Comparison of ENCODE assay signal across 9 cellular contexts in the genomic region with DNA sequence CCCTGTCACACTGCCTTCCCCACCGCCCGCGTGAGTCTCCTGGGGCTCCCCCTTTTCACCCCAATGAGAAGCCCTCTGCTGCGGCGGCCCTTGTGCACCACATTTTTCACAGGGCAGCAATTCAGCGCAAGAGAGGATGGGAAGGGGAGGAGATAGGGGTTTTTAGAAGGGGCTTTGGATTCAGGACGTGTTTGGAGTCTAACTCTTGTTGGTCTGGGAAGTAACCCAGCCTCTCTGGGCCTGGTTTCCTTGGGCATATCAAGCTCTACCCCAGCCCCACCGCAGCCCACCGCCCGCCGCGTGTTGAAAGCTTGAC. TPM values are rescaled to one million over a fixed set of nuclear protein-coding genes. Genes with fewer than 3 reads are reported as not detected.
DNase-seq lines count a peak whose midpoint lies in the region; ATAC-seq, FAIRE-seq and TF ChIP-seq lines count a peak whose summit lies in the region.
"Had no signal": no experiment of that assay in that cellular context is flagged by ENCODE, and none has a peak within 500 bp of the region (broad histone marks: within the 10 kb centered on the region; RNA-seq: fewer than 3 reads in every experiment).

No MANE protein-coding gene starts in this region.

- H2BK5ac ChIP-seq in IMR-90 (ENCODE audit: low read depth, low read length, poor library complexity, severe bottlenecking): no peak overlapping the region

- H3K9ac ChIP-seq in IMR-90 (ENCODE audit: low read depth, low read length) (no peak overlapping the region), neural cell (ENCODE audit: low read length) (peak overlapping the region; percentile 78)

- TF ChIP-seq EP300 in neural cell (conservative IDR thresholded peaks at IDR 0.05; ENCODE audit: poor library complexity, severe bottlenecking): no peak

- CTCF ChIA-PET in IMR-90 (lab: Yijun Ruan, JAX): no interaction called here

- no peak for FAIRE-seq in frontal cortex (lab: Jason Lieb, UNC)

- dilution Hi-C loops in IMR-90 (cut with HindIII; ENCODE audit: low sequenced_read_pairs, unreplicated experiment): no loop called here

- H3K23ac ChIP-seq in IMR-90 (ENCODE audit: low read depth, low read length): no peak overlapping the region

- H3K4ac ChIP-seq in IMR-90 (ENCODE audit: low read depth, low read length): no peak overlapping the region

- ATAC-seq in IMR-90 (ENCODE audit: low read depth): no peak

- in situ Hi-C loops in IMR-90 (cut with MboI; ENCODE audit: low sequenced_read_pairs): no loop called here

- no peak overlapping the region for H3K56ac ChIP-seq in IMR-90 (ENCODE audit: extremely low read depth, insufficient read depth, low read length)

- H3K79me1 ChIP-seq in IMR-90 (ENCODE audit: low read depth in 1 of 2, low read length in 2 of 2): no peaks in the 10 kb centered on the region

- no peak overlapping the region for H4K91ac ChIP-seq in IMR-90 (ENCODE audit: insufficient read depth, low read depth, low read length)

- H4K8ac ChIP-seq in IMR-90 (ENCODE audit: low read depth in 2 of 2, low read length in 2 of 2): no peak overlapping the region

- no CpG with 5 or more reads among the region's 12 CpGs for WGBS in IMR-90 (ENCODE audit: extremely low coverage in 2 of 2, insufficient read length in 1 of 2), 2 experiments

- H2AK9ac ChIP-seq in IMR-90 (replicated peaks; ENCODE audit: low read depth, low read length, poor library complexity): peak overlapping the region; percentile 78

- H2AFZ ChIP-seq in IMR-90 (replicated peaks; ENCODE audit: low read length, poor library complexity) (peak overlapping the region; percentile 84), neural cell (ENCODE audit: low read depth, low read length) (no peak overlapping the region)

- H3K4me1 ChIP-seq in IMR-90 (ENCODE audit: control insufficient read depth, insufficient read depth, low read length): peaks cover 2% of the 10 kb centered on the region

- no peak overlapping the region for H2BK120ac ChIP-seq in IMR-90 (ENCODE audit: low read depth, low read length)

- TF ChIP-seq RAD21 in IMR-90 (IDR thresholded peaks at IDR 0.05; ENCODE audit: low read length): no peak
- TF ChIP-seq RAD21 in neural cell (conservative IDR thresholded peaks at IDR 0.05): no peak

- POLR2A ChIA-PET in IMR-90 (lab: Charles Lee; ENCODE audit: unreplicated experiment): no interaction called here

- H3F3A ChIP-seq in neural cell (ENCODE audit: insufficient read depth, low read length, poor library complexity, severe bottlenecking): no peaks in the 10 kb centered on the region

- H3K14ac ChIP-seq in IMR-90 (replicated peaks; ENCODE audit: low read depth, low read length): no peak overlapping the region

- H3K4me2 ChIP-seq in IMR-90 (ENCODE audit: low read depth, low read length): peak overlapping the region; percentile 99
- H3K4me2 ChIP-seq in neural cell (ENCODE audit: low read length): no peak overlapping the region

- H3K79me2 ChIP-seq in neural cell (replicated peaks; ENCODE audit: insufficient read depth, low read length): no peaks in the 10 kb centered on the region

- no peak for TF ChIP-seq CTCF in AG10803 (conservative IDR thresholded peaks at IDR 0.05; ENCODE audit: low read length)
- no peak for TF ChIP-seq CTCF in IMR-90 (conservative IDR thresholded peaks at IDR 0.05; ENCODE audit: low read depth, low read length)
- no peak for TF ChIP-seq CTCF in dorsolateral prefrontal cortex (IDR thresholded peaks at IDR 0.05 in 54 of 56, conservative IDR thresholded peaks at IDR 0.05 in 2 of 56; ENCODE audit: low read depth in 1 of 56, partially characterized antibody in 56 of 56)
- TF ChIP-seq CTCF in neural cell (IDR thresholded peaks at IDR 0.05; ENCODE audit: poor library complexity, severe bottlenecking): no peak

- no peaks in the 10 kb centered on the region for H3K9me2 ChIP-seq in neural cell (ENCODE audit: insufficient read depth, low read length)

- H3K27me3 ChIP-seq in IMR-90 (ENCODE audit: control insufficient read depth, insufficient read depth, low read length): peaks cover 57% of the 10 kb centered on the region
- no peaks in the 10 kb centered on the region for H3K27me3 ChIP-seq in dorsolateral prefrontal cortex
- peaks cover 13% of the 10 kb centered on the region for H3K27me3 ChIP-seq in neural cell (ENCODE audit: insufficient read depth, low read depth, low read length)

- BruUV-seq in IMR-90 (replicated peaks; lab: Mats Ljungman, UMichigan): no TSS peak

- DNase-seq in AG10803 (ENCODE audit: low read depth) (no peak), IMR-90 (no peak), dorsolateral prefrontal cortex (peak in 1 of 10 donors; percentile 11), frontal cortex (ENCODE audit: low spot score in 2 of 2) (no peak), NCI-H226 (no peak), NCI-H2107 treated with DMSO at 0.1 percent for 48 hours (lab: John Stamatoyannopoulos, UW; ENCODE audit: unreplicated experiment) (no peak)
- no peak for DNase-seq in activated effector memory CD4-positive, alpha-beta T cell treated with anti-CD3 and anti-CD28 coated beads, Interleukin-2, amount 50 U/mL, for 16 hours
- DNase-seq: cerebellar nuclear complex had no signal

- H4K5ac ChIP-seq in IMR-90 (ENCODE audit: low read depth, low read length): no peak overlapping the region

- H4K20me1 ChIP-seq in IMR-90 (ENCODE audit: insufficient read depth, low read length) (no peaks in the 10 kb centered on the region), neural cell (ENCODE audit: insufficient read depth) (no peaks in the 10 kb centered on the region)

- peak overlapping the region; percentile 39 for H3K4me3 ChIP-seq in AG10803 (ENCODE audit: low read length)
- peak overlapping the region; percentile 60 for H3K4me3 ChIP-seq in IMR-90 (ENCODE audit: insufficient read depth, low read depth, low read length)
- H3K4me3 ChIP-seq in dorsolateral prefrontal cortex: peak overlapping the region; percentile 41 to 95 (median 85)
- peak overlapping the region; percentile 85 for H3K4me3 ChIP-seq in neural cell (ENCODE audit: low read length)

- H2AK5ac ChIP-seq in IMR-90 (ENCODE audit: low read depth, low read length): no peak overlapping the region

- H3K36me3 ChIP-seq in IMR-90 (ENCODE audit: control insufficient read depth, insufficient read depth, low read length) (no peaks in the 10 kb centered on the region), neural cell (ENCODE audit: insufficient read depth, low read length) (no peaks in the 10 kb centered on the region)

- no peak overlapping the region for H3K18ac ChIP-seq in IMR-90 (ENCODE audit: low read depth, low read length)

- H2BK20ac ChIP-seq in IMR-90 (ENCODE audit: low read depth, low read length): no peak overlapping the region

- TF ChIP-seq POLR2A in IMR-90 (IDR thresholded peaks at IDR 0.05; ENCODE audit: low read depth, low read length): no peak

- H3K9me3 ChIP-seq in IMR-90 (ENCODE audit: control insufficient read depth, insufficient read depth, low read length) (peaks cover 3% of the 10 kb centered on the region), neural cell (ENCODE audit: low read length) (no peaks in the 10 kb centered on the region)

- intact Hi-C loops in IMR-90 (cut with micrococcal nuclease): no loop called here
- intact Hi-C loops in dorsolateral prefrontal cortex (cut with DNase I): no loop called here

- H3K27ac ChIP-seq in IMR-90 (ENCODE audit: insufficient read depth, low read length) (no peak overlapping the region), dorsolateral prefrontal cortex (peak overlapping the region in 58 of 59 donors; percentile 7 to 98 (median 95)), neural cell (ENCODE audit: low read length) (no peak overlapping the region)

- H3K9me1 ChIP-seq in IMR-90 (ENCODE audit: insufficient read depth, low read length): no peaks in the 10 kb centered on the region

- H2BK15ac ChIP-seq in IMR-90 (ENCODE audit: low read depth, low read length): no peak overlapping the region

TF ChIP-seq in IMR-90, 13 proteins besides CTCF, POLR2A, EP300 and RAD21 (continues in another document):
- TF ChIP-seq SMC3 (IDR thresholded peaks at IDR 0.05; ENCODE audit: low read depth, low read length) (no peak), MXI1 (IDR thresholded peaks at IDR 0.05; ENCODE audit: borderline replicate concordance, low read depth, low read length) (no peak)

TF ChIP-seq in neural cell, 6 proteins besides CTCF, POLR2A, EP300 and RAD21 (continues in another document):
- TF ChIP-seq POLR2AphosphoS5 (IDR thresholded peaks at IDR 0.05) (no peak), EZH2 (IDR thresholded peaks at IDR 0.05; ENCODE audit: borderline replicate concordance, insufficient read depth, low read length, poor library complexity, severe bottlenecking) (no peak), SMC3 (conservative IDR thresholded peaks at IDR 0.05; ENCODE audit: poor library complexity) (no peak), TAF1 (IDR thresholded peaks at IDR 0.05; ENCODE audit: low read depth) (no peak)

RNA-seq across cellular contexts. Expression of a gene that starts 0.7 kb away (rescaled TPM):
- total RNA-seq in IMR-90 (2012; rRNA removed) (under 0.01 TPM in 2 replicates), dorsolateral prefrontal cortex (10 to 100 TPM; 30.0 to 93.7 (median 67.0) TPM), frontal cortex (37.1 TPM)
- polyA plus RNA-seq in IMR-90 (2012; rRNA removed) (0.01 and 0.02 TPM in 2 replicates), neural cell (4.5 and 4.6 TPM in 2 replicates)
- polyA plus RNA-seq in IMR-90 (2012; cell fraction: cytosol; rRNA removed): 0.01 and 0.02 TPM in 2 replicates
- polyA plus RNA-seq in IMR-90 (2012; cell fraction: nucleus; rRNA removed; ENCODE audit: low replicate concordance): under 0.01 and 0.01 TPM in 2 replicates
- 13.6 and 16.6 TPM in 2 replicates for polyA minus RNA-seq in neural cell

RNA-seq across cellular contexts. Expression of a gene that starts 53.9 kb away (rescaled TPM):
- total RNA-seq in IMR-90 (2012; rRNA removed): 7.7 and 11.7 TPM in 2 replicates
- polyA plus RNA-seq in IMR-90 (2012; rRNA removed): 21.2 and 21.4 TPM in 2 replicates
- polyA plus RNA-seq in IMR-90 (2012; cell fraction: cytosol; rRNA removed): 13.5 and 26.4 TPM in 2 replicates
- polyA plus RNA-seq in IMR-90 (2012; cell fraction: nucleus; rRNA removed; ENCODE audit: low replicate concordance): 6.8 and 7.7 TPM in 2 replicates
- total RNA-seq in dorsolateral prefrontal cortex: 1 to 10 TPM; 1.4 to 7.5 (median 3.3) TPM
- 0.79 and 2.0 TPM in 2 replicates for polyA plus RNA-seq in neural cell
- polyA minus RNA-seq in neural cell: 0.73 and 0.93 TPM in 2 replicates
- 1.6 TPM for total RNA-seq in frontal cortex

RNA-seq across cellular contexts. Expression of a gene that starts 57.2 kb away (rescaled TPM):
- not detected in 2 replicates for total RNA-seq in IMR-90 (2012; rRNA removed)
- not detected in 2 replicates for polyA plus RNA-seq in IMR-90 (2012; rRNA removed)
- polyA plus RNA-seq in IMR-90 (2012; cell fraction: cytosol; rRNA removed): not detected in 2 replicates
- not detected in 2 replicates for polyA plus RNA-seq in IMR-90 (2012; cell fraction: nucleus; rRNA removed; ENCODE audit: low replicate concordance)
- total RNA-seq in dorsolateral prefrontal cortex: not detected
- not detected in 2 replicates for polyA plus RNA-seq in neural cell
- not detected in 2 replicates for polyA minus RNA-seq in neural cell
- total RNA-seq in frontal cortex: not detected

Comparison
In these comparisons a context has a peak if more than half of its experiments do, and no peak if none do; other contexts are left out.
1. H3K27ac ChIP-seq: peak in dorsolateral prefrontal cortex (58 of 59); none in IMR-90 (single experiment) and neural cell (single experiment).
2. RNA of a gene that starts 0.7 kb away (total RNA-seq): 30.0 to 93.7 TPM in dorsolateral prefrontal cortex and 37.1 TPM in frontal cortex (single experiment); under 0.01 TPM in IMR-90; every median in the first group is over 10 times any median in the second.
3. Peak in every context shown above with its lines, with median percentiles within 50 percentile points of each other: H3K4me3 ChIP-seq.